22 cellular contexts compared by ENCODE assay signal in genomic region chr5:2005101-2006041, GRCh38.
"Had no signal": no experiment of that assay in that cellular context is flagged by ENCODE, and none has a peak within 500 bp of the region (broad histone marks: within the 10 kb centered on the region; RNA-seq: fewer than 3 reads in every experiment).

No MANE protein-coding gene starts in this region.

- DNase-seq: activated CD4-positive, alpha-beta memory T cell treated with anti-CD3 and anti-CD28 coated beads for 36 hours; activated CD4-positive, alpha-beta T cell treated with anti-CD3 and anti-CD28 coated beads for 4 hours; activated gamma-delta T cell treated with Interleukin-2 at 50 U/mL for 16 hours; activated naive CD4-positive, alpha-beta T cell treated with anti-CD3 and anti-CD28 coated beads, Interleukin-2, amount 50 U/mL, for 16 hours; activated T-cell treated with anti-CD3 and anti-CD28 coated beads, Interleukin-2, amount 50 U/mL, for 4 hours; amniotic stem cell; esophagus squamous epithelium; foreskin melanocyte; heart right ventricle; kidney glomerular epithelial cell; pancreas; right cardiac atrium; spleen; stimulated activated naive CD4-positive, alpha-beta T cell; T-helper 9 cell; tibial artery; upper lobe of right lung had no signal

- H3K36me3 ChIP-seq: esophagus squamous epithelium, heart right ventricle, pancreas, spleen, suprapubic skin, tibial artery, upper lobe of right lung had no signal

- ATAC-seq: activated T-cell treated with anti-CD3 and anti-CD28 coated beads, Interleukin-2, amount 50 U/mL, for 4 hours; activated T-helper 17 cell treated with anti-CD3 and anti-CD28 coated beads, Interleukin-2, amount 50 U/mL, for 72 hours; heart right ventricle; left lobe of liver; pancreas; right cardiac atrium; upper lobe of right lung had no signal

- H3K27ac ChIP-seq: esophagus squamous epithelium, heart right ventricle, pancreas, spleen, suprapubic skin, tibial artery, upper lobe of right lung, VCaP had no signal

- H3K4me1 ChIP-seq: pancreas, spleen, upper lobe of right lung had no signal

- FAIRE-seq: pancreas, TTC549 had no signal

- H3K9me3 ChIP-seq: esophagus squamous epithelium, heart right ventricle, pancreas, spleen, suprapubic skin, tibial artery, upper lobe of right lung had no signal

- H3K27me3 ChIP-seq: pancreas, upper lobe of right lung had no signal

- H3K4me3 ChIP-seq: esophagus squamous epithelium, heart right ventricle, pancreas, spleen, suprapubic skin, tibial artery, upper lobe of right lung had no signal
